ENCODE assay signal across 27 cellular contexts in the genomic region with DNA sequence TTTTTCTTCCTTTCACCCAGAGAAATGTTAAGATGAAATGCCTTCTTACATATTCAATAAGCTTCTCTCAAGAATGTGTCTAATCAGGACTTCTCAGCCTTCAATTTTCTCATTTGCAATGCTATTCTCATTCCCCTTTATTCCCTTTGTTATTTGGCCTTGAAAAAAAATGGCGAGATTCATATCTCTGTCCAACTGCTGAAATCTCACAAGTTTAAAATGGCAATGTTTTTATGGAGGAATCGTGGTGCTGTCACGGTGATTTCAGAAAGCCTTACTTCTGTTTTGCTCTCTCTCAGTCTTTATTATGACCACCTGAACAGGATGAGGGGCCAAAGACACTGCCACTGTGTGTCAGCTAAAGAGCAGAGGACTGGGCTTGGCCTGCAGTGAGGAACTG.
"Had no signal": no experiment of that assay in that cellular context is flagged by ENCODE, and none has a peak within 500 bp of the region (broad histone marks: within the 10 kb centered on the region; RNA-seq: fewer than 3 reads in every experiment).

No MANE protein-coding gene starts in this region.

- H2AFZ ChIP-seq: hepatocyte had no signal

- H3K27me3 Mint-ChIP-seq: activated CD4-positive, alpha-beta T cell treated with anti-CD3 and anti-CD28 coated beads for 36 hours; activated naive CD8-positive, alpha-beta T cell; effector memory CD8-positive, alpha-beta T cell; natural killer cell treated with Interleukin-12 subunit alpha and Interleukin-12 subunit beta and Interleukin-15 and Interleukin-18, amount 100 ng/mL, for 72 hours had no signal

- H3K36me3 ChIP-seq: adrenal gland, brain microvascular endothelial cell, gastrocnemius medialis, lower lobe of right lung, suprapubic skin, tibial artery had no signal

- H3K27ac ChIP-seq: adrenal gland, brain microvascular endothelial cell, gastrocnemius medialis, hepatocyte, lower lobe of right lung, suprapubic skin, tibial artery had no signal

- H3K79me2 ChIP-seq: hepatocyte had no signal

- H3K4me3 ChIP-seq: adrenal gland, gastrocnemius medialis, hepatocyte, lower lobe of right lung, mucosa of descending colon, suprapubic skin, tibial artery had no signal

- H3K27ac Mint-ChIP-seq: activated CD4-positive, alpha-beta T cell treated with anti-CD3 and anti-CD28 coated beads for 36 hours; activated naive CD8-positive, alpha-beta T cell; activated T-cell treated with anti-CD3 and anti-CD28 coated beads, Interleukin-2, amount 50 U/mL, for 72 hours; effector memory CD8-positive, alpha-beta T cell; immature natural killer cell; natural killer cell treated with Interleukin-12 subunit alpha and Interleukin-12 subunit beta and Interleukin-15 and Interleukin-18, amount 100 ng/mL, for 72 hours; T-helper 2 cell treated with Interferon-gamma antibody and Interleukin-4, amounts not matched to agents 5 μg/mL and 100 μg/mL, for 36 hours had no signal

- H3K27me3 ChIP-seq: adrenal gland, brain microvascular endothelial cell, gastrocnemius medialis, hepatocyte, suprapubic skin, tibial artery had no signal

- DNase-seq: activated CD4-positive, alpha-beta T cell treated with anti-CD3 and anti-CD28 coated beads for 36 hours; activated CD4-positive, CD25-positive, alpha-beta regulatory T cell; activated naive CD4-positive, alpha-beta T cell treated with Interleukin-2 at 50 U/mL for 16 hours; activated T-cell treated with anti-CD3 and anti-CD28 coated beads for 4 hours; activated T-cell treated with anti-CD3 and anti-CD28 coated beads, Interleukin-2, amount 50 U/mL, for 72 hours; adrenal gland; aorta; brain microvascular endothelial cell; caudate nucleus; cortex of kidney; effector memory CD8-positive, alpha-beta T cell; erythroblast; gastrocnemius medialis; immature natural killer cell; lower lobe of right lung; mucosa of descending colon; posterior cingulate gyrus; right cardiac atrium; stimulated activated CD4-positive, alpha-beta T cell treated with anti-CD3 and anti-CD28 coated beads, Interleukin-15, amount 100 ng/mL, for 24 hours; stimulated activated naive CD4-positive, alpha-beta T cell; tibial artery had no signal

- ATAC-seq: activated CD4-positive, alpha-beta T cell treated with anti-CD3 and anti-CD28 coated beads for 36 hours; activated T-cell treated with anti-CD3 and anti-CD28 coated beads, Interleukin-2, amount 50 U/mL, for 72 hours; effector memory CD8-positive, alpha-beta T cell; gastrocnemius medialis; left lobe of liver; lower lobe of right lung; mucosa of descending colon; natural killer cell treated with Interleukin-12 subunit alpha and Interleukin-12 subunit beta and Interleukin-15 and Interleukin-18, amount 100 ng/mL, for 72 hours; right cardiac atrium had no signal

- H3K4me3 Mint-ChIP-seq: activated CD4-positive, alpha-beta T cell treated with anti-CD3 and anti-CD28 coated beads for 36 hours; activated naive CD8-positive, alpha-beta T cell; activated T-cell treated with anti-CD3 and anti-CD28 coated beads, Interleukin-2, amount 50 U/mL, for 72 hours; effector memory CD8-positive, alpha-beta T cell; immature natural killer cell; natural killer cell treated with Interleukin-12 subunit alpha and Interleukin-12 subunit beta and Interleukin-15 and Interleukin-18, amount 100 ng/mL, for 72 hours; T-helper 2 cell treated with Interferon-gamma antibody and Interleukin-4, amounts not matched to agents 5 μg/mL and 100 μg/mL, for 36 hours had no signal

- H3K36me3 Mint-ChIP-seq: activated naive CD8-positive, alpha-beta T cell; immature natural killer cell; natural killer cell treated with Interleukin-12 subunit alpha and Interleukin-12 subunit beta and Interleukin-15 and Interleukin-18, amount 100 ng/mL, for 72 hours had no signal

- H3K4me1 Mint-ChIP-seq: activated CD4-positive, alpha-beta T cell treated with anti-CD3 and anti-CD28 coated beads for 36 hours; immature natural killer cell had no signal

- H3K4me2 ChIP-seq: hepatocyte had no signal

- H3K4me1 ChIP-seq: adrenal gland, gastrocnemius medialis, lower lobe of right lung, suprapubic skin, tibial artery had no signal
